ENCODE assay signal across 15 cellular contexts in the genomic region with DNA sequence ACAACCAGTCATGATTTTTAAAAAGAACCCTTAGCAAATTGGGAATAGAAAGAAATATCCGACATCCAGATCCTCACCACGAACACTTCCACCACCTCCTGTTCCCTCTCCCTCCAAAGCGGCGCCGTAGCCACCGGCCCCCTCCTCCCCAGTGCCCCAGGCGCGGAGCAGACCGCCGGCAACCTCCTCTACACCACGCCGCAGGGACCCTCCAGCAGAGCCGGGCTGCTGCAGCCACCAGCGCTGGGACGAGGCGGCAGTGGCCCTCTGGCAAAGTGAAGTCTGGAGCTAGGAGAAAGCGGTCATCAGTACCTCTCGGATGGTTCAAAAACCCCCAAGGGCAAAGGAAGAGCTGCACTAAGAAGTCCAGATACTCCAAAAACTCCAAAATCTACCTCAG. TPM values are rescaled to one million over a fixed set of nuclear protein-coding genes. Genes with fewer than 3 reads are reported as not detected.
DNase-seq lines count a peak whose midpoint lies in the region; ATAC-seq and TF ChIP-seq lines count a peak whose summit lies in the region.
"Had no signal": no experiment of that assay in that cellular context is flagged by ENCODE, and none has a peak within 500 bp of the region (broad histone marks: within the 10 kb centered on the region; RNA-seq: fewer than 3 reads in every experiment).

No MANE protein-coding gene starts in this region.

- H3K36me3 Mint-ChIP-seq in CD8-positive, alpha-beta T cell: peaks cover 78% of the 10 kb centered on the region
- H3K36me3 Mint-ChIP-seq in T-cell: peaks cover 67% of the 10 kb centered on the region
- peaks cover 14 to 43% (median 24%) of the 10 kb centered on the region in 3 donors for H3K36me3 Mint-ChIP-seq in immature natural killer cell

- H3K4me1 Mint-ChIP-seq in CD8-positive, alpha-beta T cell (ENCODE audit: low read depth): peaks cover 72% of the 10 kb centered on the region
- H3K4me1 Mint-ChIP-seq in T-cell: peaks cover 58 to 90% (median 84%) of the 10 kb centered on the region in 3 donors
- peaks cover 70 to 100% of the 10 kb centered on the region in 2 donors for H3K4me1 Mint-ChIP-seq in immature natural killer cell

- H3K27ac ChIP-seq in CD8-positive, alpha-beta T cell (ENCODE audit: low read depth, low read length): no peak overlapping the region
- H3K27ac ChIP-seq in osteoblast (ENCODE audit: low read depth, low read length): no peak overlapping the region
- H3K27ac ChIP-seq: BLaER1 treated with 17β-estradiol and CSF1 and Interleukin-3, amounts not matched to agents 10 nM and 100 nM; KMS-11 had no signal

- H3K4me2 ChIP-seq in osteoblast (ENCODE audit: insufficient read depth, low read length): no peak overlapping the region
- H3K4me2 ChIP-seq: BLaER1 treated with 17β-estradiol and CSF1 and Interleukin-3, amounts not matched to agents 10 nM and 100 nM; KMS-11 had no signal

- H2AFZ ChIP-seq in osteoblast (ENCODE audit: low read length): no peak overlapping the region

- peak overlapping the region; percentile 39 for H3K27ac Mint-ChIP-seq in CD8-positive, alpha-beta T cell
- H3K27ac Mint-ChIP-seq in T-cell (peak overlapping the region; percentile 29 to 49), immature natural killer cell (peak overlapping the region; percentile 15 to 100 (median 89))

- no peaks in the 10 kb centered on the region for H3K79me2 ChIP-seq in osteoblast (ENCODE audit: insufficient read depth, low read length)

- H3K9me3 ChIP-seq in CD8-positive, alpha-beta T cell (ENCODE audit: low read length): no peaks in the 10 kb centered on the region
- H3K9me3 ChIP-seq in osteoblast (ENCODE audit: low read depth, low read length): peaks cover 3% of the 10 kb centered on the region
- H3K9me3 ChIP-seq: Caco-2 had no signal

- POLR2A ChIA-PET in CD8-positive, alpha-beta T cell (lab: Charles Lee): interaction anchor here (1.0 to 4.2 kb wide), 7 partner anchors 14 to 277 kb away, joined by 3 to 21 read pairs (median 4); a partner anchor contains a TSS
- POLR2A ChIA-PET in T-cell (lab: Charles Lee): interaction anchor here in 1 of 2 donors (0.6 kb wide), 1 partner anchor 12 kb away, joined by 3 read pairs; no protein-coding TSS in a partner anchor

- peaks cover 32% of the 10 kb centered on the region for H3K4me1 ChIP-seq in CD8-positive, alpha-beta T cell (ENCODE audit: insufficient read depth, low read length)
- peaks cover 3% of the 10 kb centered on the region for H3K4me1 ChIP-seq in osteoblast (ENCODE audit: insufficient read depth, low read length)
- H3K4me1 ChIP-seq: Caco-2 had no signal

- no peaks in the 10 kb centered on the region for H4K20me1 ChIP-seq in osteoblast (ENCODE audit: insufficient read depth, low read length)
- H4K20me1 ChIP-seq: BLaER1 treated with 17β-estradiol and CSF1 and Interleukin-3, amounts not matched to agents 10 nM and 100 nM had no signal

- no peak for ATAC-seq in CD8-positive, alpha-beta T cell
- no peak for ATAC-seq in T-cell (replicated peaks in 1 of 4)
- ATAC-seq in HG02973 (IDR thresholded peaks at IDR 0.05; ENCODE audit: unreplicated experiment): no peak
- ATAC-seq: PC-3 had no signal

- peaks cover 11% of the 10 kb centered on the region for H3K9me3 Mint-ChIP-seq in CD8-positive, alpha-beta T cell
- H3K9me3 Mint-ChIP-seq in T-cell (peaks cover 3 to 4% (median 3%) of the 10 kb centered on the region in 3 donors), immature natural killer cell (peaks cover 0 to 2% (median 0%) of the 10 kb centered on the region in 6 donors)

- H3K36me3 ChIP-seq in CD8-positive, alpha-beta T cell (ENCODE audit: insufficient read depth, low read length): no peaks in the 10 kb centered on the region
- no peaks in the 10 kb centered on the region for H3K36me3 ChIP-seq in osteoblast (ENCODE audit: insufficient read depth, low read length)

- no peak overlapping the region for H3K4me3 Mint-ChIP-seq in CD8-positive, alpha-beta T cell
- peak overlapping the region in 1 of 3 donors; percentile 24 for H3K4me3 Mint-ChIP-seq in T-cell
- H3K4me3 Mint-ChIP-seq in immature natural killer cell: peak overlapping the region in 1 of 5 donors; percentile 47

- no peak overlapping the region for H3K4me3 ChIP-seq in CD8-positive, alpha-beta T cell (ENCODE audit: low read depth, low read length)
- no peak overlapping the region for H3K4me3 ChIP-seq in osteoblast (ENCODE audit: insufficient read depth, low read length)

- CTCF ChIA-PET in CD8-positive, alpha-beta T cell (lab: Charles Lee): no interaction called here
- CTCF ChIA-PET in T-cell (lab: Charles Lee): no interaction called here

- no peaks in the 10 kb centered on the region for H3K27me3 Mint-ChIP-seq in CD8-positive, alpha-beta T cell (ENCODE audit: low read depth)
- H3K27me3 Mint-ChIP-seq in T-cell (no peaks in the 10 kb centered on the region), immature natural killer cell (ENCODE audit: low read depth in 3 of 3) (peaks cover 10 to 30% (median 16%) of the 10 kb centered on the region in 3 donors)

- intact Hi-C loops in CD8-positive, alpha-beta T cell (cut with DNase I, micrococcal nuclease): loop anchor here (2.0 to 5.0 kb wide), 4 partner anchors 31 to 178 kb away; a partner anchor contains a TSS

- DNase-seq in CD8-positive, alpha-beta T cell: no peak
- DNase-seq in T-cell: no peak
- no peak for DNase-seq in immature natural killer cell
- DNase-seq in osteoblast (ENCODE audit: insufficient read length, low spot score, missing footprints): peak; percentile 39
- no peak for DNase-seq in 8988T
- no peak for DNase-seq in HuH-7 (ENCODE audit: low spot score)
- DNase-seq: Caco-2, NCI-H1092, NCI-H1694, NCI-H345, NCI-H69, PC-3 had no signal

- no peak for TF ChIP-seq CTCF in CD8-positive, alpha-beta T cell (IDR thresholded peaks at IDR 0.05)
- no peak for TF ChIP-seq CTCF in osteoblast (IDR thresholded peaks at IDR 0.05; ENCODE audit: extremely low read depth, low read depth, low read length)

- no peaks in the 10 kb centered on the region for H3K27me3 ChIP-seq in CD8-positive, alpha-beta T cell (ENCODE audit: insufficient read depth, low read length)
- H3K27me3 ChIP-seq in osteoblast (ENCODE audit: insufficient read depth, low read length): peaks cover 81% of the 10 kb centered on the region

RNA-seq across cellular contexts. Expression of a gene that starts 41.4 kb away (rescaled TPM):
- 10 to 100 TPM; 16.1 to 17.3 TPM for total RNA-seq in CD8-positive, alpha-beta T cell
- total RNA-seq in T-cell (10 to 100 TPM; 26.6 to 34.9 (median 30.9) TPM), osteoblast (2.1 and 2.5 TPM in 2 replicates)
- polyA plus RNA-seq in immature natural killer cell: 10 to 100 TPM; 11.8 to 41.8 (median 39.2) TPM
- total RNA-seq: Caco-2 had no signal

RNA-seq across cellular contexts. Expression of a gene that starts 47.5 kb away (rescaled TPM):
- 10 to 100 TPM; 39.8 to 41.4 TPM for total RNA-seq in CD8-positive, alpha-beta T cell
- total RNA-seq in T-cell: 100 to 1,000 TPM in 1 of 5 donors, 10 to 100 TPM in 4; 79.7 to 113 (median 90.7) TPM
- 10 to 100 TPM; 14.8 to 28.8 (median 27.4) TPM for polyA plus RNA-seq in immature natural killer cell
- 0.36 and 0.88 TPM in 2 replicates for total RNA-seq in osteoblast
- total RNA-seq: Caco-2, PC-3 had no signal

RNA-seq across cellular contexts. Expression of a gene that starts 57.6 kb away (rescaled TPM):
- 1 to 10 TPM; 2.4 TPM for total RNA-seq in CD8-positive, alpha-beta T cell
- total RNA-seq in T-cell (1 to 10 TPM; 4.9 to 8.1 (median 7.1) TPM), osteoblast (19.9 and 25.6 TPM in 2 replicates)
- 10 to 100 TPM in 1 of 3 donors, 1 to 10 TPM in 1, under 1 TPM in 1; 0.44 to 10.5 (median 6.3) TPM for polyA plus RNA-seq in immature natural killer cell
- total RNA-seq: Caco-2, PC-3 had no signal

Comparison
In these comparisons a context has a peak if more than half of its experiments do, and no peak if none do; other contexts are left out.
1. H3K27ac Mint-ChIP-seq: peak in every context shown above with its lines; median percentile 89 in immature natural killer cell; 39 in CD8-positive, alpha-beta T cell; 39 in T-cell.
2. RNA of a gene that starts 47.5 kb away (total RNA-seq): 79.7 to 113 TPM in T-cell and 39.8 to 41.4 TPM in CD8-positive, alpha-beta T cell; 0.36 to 0.88 TPM in osteoblast; every median in the first group is over 10 times any median in the second.